1 cellular context compared by ENCODE assay signal in the genomic region with DNA sequence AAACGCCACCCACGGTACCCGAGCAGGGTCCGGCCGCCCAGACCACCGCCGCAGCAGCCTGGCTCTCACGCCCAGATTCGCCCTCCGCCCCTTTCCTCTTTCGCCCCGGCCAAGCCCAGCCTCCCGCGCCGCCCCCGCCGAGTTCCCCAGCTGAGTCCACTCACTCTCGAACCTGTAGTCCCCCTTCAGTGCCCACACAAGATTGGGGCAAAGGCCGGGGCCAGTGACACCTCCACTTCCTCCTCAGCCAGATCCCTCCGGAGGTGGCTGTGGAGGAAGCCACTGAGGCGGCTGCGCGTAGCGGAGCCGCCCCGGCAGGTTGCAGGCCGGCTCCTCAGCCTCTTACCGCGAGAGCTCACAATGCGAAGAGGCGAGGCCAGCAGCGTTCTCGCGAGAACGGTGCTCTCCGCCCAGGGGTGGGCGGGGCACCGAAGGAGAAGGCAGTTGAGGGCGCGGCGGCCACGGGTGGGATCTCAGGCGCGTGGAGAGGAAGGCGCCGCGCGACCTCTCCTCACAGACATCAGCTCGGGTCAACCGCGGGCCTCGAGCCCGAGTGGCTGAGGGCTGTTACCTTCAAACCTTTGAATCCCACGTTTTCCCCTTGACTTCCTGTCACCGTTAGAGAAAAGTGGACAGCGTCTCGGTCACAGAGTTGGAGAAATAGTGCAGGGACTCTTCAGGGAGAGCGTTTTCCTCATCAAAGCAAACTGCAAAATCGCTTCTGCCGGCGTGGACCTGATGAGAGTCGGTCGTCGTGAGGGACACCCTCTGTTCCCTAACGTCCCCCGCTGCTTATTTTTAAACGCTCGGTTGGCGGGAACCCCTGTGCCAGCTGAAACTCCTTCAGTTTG.
TF ChIP-seq lines count a peak whose summit lies in the region.

A gene (minus strand): TSS at position 295 of the 851 bp plus-strand sequence. CDS start 18,098 bp downstream, outside the sequence.

TF ChIP-seq in K562, 482 proteins besides CTCF, POLR2A, EP300 and RAD21 (continued from another document and continues in another):
- TF ChIP-seq, protein P1, sequence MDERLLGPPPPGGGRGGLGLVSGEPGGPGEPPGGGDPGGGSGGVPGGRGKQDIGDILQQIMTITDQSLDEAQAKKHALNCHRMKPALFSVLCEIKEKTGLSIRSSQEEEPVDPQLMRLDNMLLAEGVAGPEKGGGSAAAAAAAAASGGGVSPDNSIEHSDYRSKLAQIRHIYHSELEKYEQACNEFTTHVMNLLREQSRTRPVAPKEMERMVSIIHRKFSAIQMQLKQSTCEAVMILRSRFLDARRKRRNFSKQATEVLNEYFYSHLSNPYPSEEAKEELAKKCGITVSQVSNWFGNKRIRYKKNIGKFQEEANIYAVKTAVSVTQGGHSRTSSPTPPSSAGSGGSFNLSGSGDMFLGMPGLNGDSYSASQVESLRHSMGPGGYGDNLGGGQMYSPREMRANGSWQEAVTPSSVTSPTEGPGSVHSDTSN (CRISPR knock-in tag; IDR thresholded peaks at IDR 0.05; ENCODE audit: low read depth): no peak
- TF ChIP-seq, protein P1 (tag; conservative IDR thresholded peaks at IDR 0.05; ENCODE audit: low read depth): no peak
- TF ChIP-seq, protein P2, sequence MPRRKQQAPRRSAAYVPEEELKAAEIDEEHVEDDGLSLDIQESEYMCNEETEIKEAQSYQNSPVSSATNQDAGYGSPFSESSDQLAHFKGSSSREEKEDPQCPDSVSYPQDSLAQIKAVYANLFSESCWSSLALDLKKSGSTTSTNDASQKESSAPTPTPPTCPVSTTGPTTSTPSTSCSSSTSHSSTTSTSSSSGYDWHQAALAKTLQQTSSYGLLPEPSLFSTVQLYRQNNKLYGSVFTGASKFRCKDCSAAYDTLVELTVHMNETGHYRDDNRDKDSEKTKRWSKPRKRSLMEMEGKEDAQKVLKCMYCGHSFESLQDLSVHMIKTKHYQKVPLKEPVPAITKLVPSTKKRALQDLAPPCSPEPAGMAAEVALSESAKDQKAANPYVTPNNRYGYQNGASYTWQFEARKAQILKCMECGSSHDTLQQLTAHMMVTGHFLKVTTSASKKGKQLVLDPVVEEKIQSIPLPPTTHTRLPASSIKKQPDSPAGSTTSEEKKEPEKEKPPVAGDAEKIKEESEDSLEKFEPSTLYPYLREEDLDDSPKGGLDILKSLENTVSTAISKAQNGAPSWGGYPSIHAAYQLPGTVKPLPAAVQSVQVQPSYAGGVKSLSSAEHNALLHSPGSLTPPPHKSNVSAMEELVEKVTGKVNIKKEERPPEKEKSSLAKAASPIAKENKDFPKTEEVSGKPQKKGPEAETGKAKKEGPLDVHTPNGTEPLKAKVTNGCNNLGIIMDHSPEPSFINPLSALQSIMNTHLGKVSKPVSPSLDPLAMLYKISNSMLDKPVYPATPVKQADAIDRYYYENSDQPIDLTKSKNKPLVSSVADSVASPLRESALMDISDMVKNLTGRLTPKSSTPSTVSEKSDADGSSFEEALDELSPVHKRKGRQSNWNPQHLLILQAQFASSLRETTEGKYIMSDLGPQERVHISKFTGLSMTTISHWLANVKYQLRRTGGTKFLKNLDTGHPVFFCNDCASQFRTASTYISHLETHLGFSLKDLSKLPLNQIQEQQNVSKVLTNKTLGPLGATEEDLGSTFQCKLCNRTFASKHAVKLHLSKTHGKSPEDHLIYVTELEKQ (CRISPR knock-in tag; IDR thresholded peaks at IDR 0.05): no peak
- TF ChIP-seq, protein P3, sequence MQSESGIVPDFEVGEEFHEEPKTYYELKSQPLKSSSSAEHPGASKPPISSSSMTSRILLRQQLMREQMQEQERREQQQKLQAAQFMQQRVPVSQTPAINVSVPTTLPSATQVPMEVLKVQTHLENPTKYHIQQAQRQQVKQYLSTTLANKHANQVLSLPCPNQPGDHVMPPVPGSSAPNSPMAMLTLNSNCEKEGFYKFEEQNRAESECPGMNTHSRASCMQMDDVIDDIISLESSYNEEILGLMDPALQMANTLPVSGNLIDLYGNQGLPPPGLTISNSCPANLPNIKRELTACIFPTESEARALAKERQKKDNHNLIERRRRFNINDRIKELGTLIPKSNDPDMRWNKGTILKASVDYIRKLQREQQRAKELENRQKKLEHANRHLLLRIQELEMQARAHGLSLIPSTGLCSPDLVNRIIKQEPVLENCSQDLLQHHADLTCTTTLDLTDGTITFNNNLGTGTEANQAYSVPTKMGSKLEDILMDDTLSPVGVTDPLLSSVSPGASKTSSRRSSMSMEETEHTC (IDR thresholded peaks at IDR 0.05): 0 out of 2 replicates have a peak, but pooled peaks have one; percentile 5
- TF ChIP-seq WHSC1 (IDR thresholded peaks at IDR 0.05; ENCODE audit: low read length) (no peak), CCAR2 (IDR thresholded peaks at IDR 0.05; ENCODE audit: low read depth, low read length) (no peak), CBFB (CRISPR knock-in tag; IDR thresholded peaks at IDR 0.05) (no peak), ZNF644 (tag; IDR thresholded peaks at IDR 0.05; ENCODE audit: low read depth) (no peak), PYGO2 (tag; IDR thresholded peaks at IDR 0.05) (no peak), NUFIP1 (IDR thresholded peaks at IDR 0.05; ENCODE audit: partially characterized antibody) (no peak), KDM5B (IDR thresholded peaks at IDR 0.05; ENCODE audit: insufficient replicate concordance, low read depth, low read length) (peak; percentile 90), FUS (optimal IDR thresholded peaks at IDR 0.05; ENCODE audit: low read depth, low read length) (no peak), HDAC1 (IDR thresholded peaks at IDR 0.05) (peak in 1 of 2 experiments; percentile 77; a peak in 2 of 4 replicates), ARNT (IDR thresholded peaks at IDR 0.05) (no peak), CSDE1 (IDR thresholded peaks at IDR 0.05) (no peak), NFIX (CRISPR knock-in tag; IDR thresholded peaks at IDR 0.05; ENCODE audit: low read depth) (no peak), TCF3 (CRISPR knock-in tag; IDR thresholded peaks at IDR 0.05) (no peak), LEF1 (IDR thresholded peaks at IDR 0.05) (peak; percentile 13; the same call in 1 of the 2 replicates), CXXC5 (CRISPR knock-in tag; IDR thresholded peaks at IDR 0.05) (peak; percentile 48), MBD2 (IDR thresholded peaks at IDR 0.05; ENCODE audit: borderline replicate concordance, low read depth) (peak; percentile 71; the same call in 1 of the 2 replicates), CBX2 (IDR thresholded peaks at IDR 0.05; ENCODE audit: insufficient read depth, low read length, poor library complexity, severe bottlenecking) (no peak), PHF8 (IDR thresholded peaks at IDR 0.05; ENCODE audit: borderline replicate concordance, low read length) (peak; percentile 99), HOXB6 (CRISPR knock-in tag; IDR thresholded peaks at IDR 0.05; ENCODE audit: borderline replicate concordance) (no peak), ZSCAN29 (IDR thresholded peaks at IDR 0.05) (no peak), ZNF311 (CRISPR knock-in tag; IDR thresholded peaks at IDR 0.05) (no peak), RBM25 (IDR thresholded peaks at IDR 0.05; ENCODE audit: low read depth, low read length, severe bottlenecking) (peak; percentile 99)
- TF ChIP-seq, protein P4, sequence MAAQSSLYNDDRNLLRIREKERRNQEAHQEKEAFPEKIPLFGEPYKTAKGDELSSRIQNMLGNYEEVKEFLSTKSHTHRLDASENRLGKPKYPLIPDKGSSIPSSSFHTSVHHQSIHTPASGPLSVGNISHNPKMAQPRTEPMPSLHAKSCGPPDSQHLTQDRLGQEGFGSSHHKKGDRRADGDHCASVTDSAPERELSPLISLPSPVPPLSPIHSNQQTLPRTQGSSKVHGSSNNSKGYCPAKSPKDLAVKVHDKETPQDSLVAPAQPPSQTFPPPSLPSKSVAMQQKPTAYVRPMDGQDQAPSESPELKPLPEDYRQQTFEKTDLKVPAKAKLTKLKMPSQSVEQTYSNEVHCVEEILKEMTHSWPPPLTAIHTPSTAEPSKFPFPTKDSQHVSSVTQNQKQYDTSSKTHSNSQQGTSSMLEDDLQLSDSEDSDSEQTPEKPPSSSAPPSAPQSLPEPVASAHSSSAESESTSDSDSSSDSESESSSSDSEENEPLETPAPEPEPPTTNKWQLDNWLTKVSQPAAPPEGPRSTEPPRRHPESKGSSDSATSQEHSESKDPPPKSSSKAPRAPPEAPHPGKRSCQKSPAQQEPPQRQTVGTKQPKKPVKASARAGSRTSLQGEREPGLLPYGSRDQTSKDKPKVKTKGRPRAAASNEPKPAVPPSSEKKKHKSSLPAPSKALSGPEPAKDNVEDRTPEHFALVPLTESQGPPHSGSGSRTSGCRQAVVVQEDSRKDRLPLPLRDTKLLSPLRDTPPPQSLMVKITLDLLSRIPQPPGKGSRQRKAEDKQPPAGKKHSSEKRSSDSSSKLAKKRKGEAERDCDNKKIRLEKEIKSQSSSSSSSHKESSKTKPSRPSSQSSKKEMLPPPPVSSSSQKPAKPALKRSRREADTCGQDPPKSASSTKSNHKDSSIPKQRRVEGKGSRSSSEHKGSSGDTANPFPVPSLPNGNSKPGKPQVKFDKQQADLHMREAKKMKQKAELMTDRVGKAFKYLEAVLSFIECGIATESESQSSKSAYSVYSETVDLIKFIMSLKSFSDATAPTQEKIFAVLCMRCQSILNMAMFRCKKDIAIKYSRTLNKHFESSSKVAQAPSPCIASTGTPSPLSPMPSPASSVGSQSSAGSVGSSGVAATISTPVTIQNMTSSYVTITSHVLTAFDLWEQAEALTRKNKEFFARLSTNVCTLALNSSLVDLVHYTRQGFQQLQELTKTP (IDR thresholded peaks at IDR 0.05; ENCODE audit: low read depth in 1 of 2, partially characterized antibody in 2 of 2): no peak
- TF ChIP-seq, protein P5, sequence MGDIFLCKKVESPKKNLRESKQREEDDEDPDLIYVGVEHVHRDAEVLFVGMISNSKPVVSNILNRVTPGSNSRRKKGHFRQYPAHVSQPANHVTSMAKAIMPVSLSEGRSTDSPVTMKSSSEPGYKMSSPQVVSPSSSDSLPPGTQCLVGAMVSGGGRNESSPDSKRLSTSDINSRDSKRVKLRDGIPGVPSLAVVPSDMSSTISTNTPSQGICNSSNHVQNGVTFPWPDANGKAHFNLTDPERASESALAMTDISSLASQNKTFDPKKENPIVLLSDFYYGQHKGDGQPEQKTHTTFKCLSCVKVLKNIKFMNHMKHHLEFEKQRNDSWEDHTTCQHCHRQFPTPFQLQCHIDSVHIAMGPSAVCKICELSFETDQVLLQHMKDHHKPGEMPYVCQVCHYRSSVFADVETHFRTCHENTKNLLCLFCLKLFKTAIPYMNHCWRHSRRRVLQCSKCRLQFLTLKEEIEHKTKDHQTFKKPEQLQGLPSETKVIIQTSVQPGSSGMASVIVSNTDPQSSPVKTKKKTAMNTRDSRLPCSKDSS (IDR thresholded peaks at IDR 0.05; ENCODE audit: low read depth, partially characterized antibody): no peak
- TF ChIP-seq, protein P6, sequence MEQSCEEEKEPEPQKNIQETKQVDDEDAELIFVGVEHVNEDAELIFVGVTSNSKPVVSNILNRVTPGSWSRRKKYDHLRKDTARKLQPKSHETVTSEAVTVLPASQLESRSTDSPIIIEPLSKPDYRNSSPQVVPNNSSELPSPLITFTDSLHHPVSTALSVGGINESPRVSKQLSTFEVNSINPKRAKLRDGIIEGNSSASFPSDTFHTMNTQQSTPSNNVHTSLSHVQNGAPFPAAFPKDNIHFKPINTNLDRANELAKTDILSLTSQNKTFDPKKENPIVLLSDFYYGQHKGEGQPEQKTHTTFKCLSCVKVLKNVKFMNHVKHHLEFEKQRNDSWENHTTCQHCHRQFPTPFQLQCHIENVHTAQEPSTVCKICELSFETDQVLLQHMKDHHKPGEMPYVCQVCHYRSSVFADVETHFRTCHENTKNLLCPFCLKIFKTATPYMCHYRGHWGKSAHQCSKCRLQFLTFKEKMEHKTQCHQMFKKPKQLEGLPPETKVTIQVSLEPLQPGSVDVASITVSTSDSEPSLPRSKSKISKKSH (CRISPR knock-in tag; IDR thresholded peaks at IDR 0.05): no peak
- TF ChIP-seq, protein P7, sequence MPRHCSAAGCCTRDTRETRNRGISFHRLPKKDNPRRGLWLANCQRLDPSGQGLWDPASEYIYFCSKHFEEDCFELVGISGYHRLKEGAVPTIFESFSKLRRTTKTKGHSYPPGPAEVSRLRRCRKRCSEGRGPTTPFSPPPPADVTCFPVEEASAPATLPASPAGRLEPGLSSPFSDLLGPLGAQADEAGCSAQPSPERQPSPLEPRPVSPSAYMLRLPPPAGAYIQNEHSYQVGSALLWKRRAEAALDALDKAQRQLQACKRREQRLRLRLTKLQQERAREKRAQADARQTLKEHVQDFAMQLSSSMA (CRISPR knock-in tag; IDR thresholded peaks at IDR 0.05): no peak
- TF ChIP-seq, protein P8, sequence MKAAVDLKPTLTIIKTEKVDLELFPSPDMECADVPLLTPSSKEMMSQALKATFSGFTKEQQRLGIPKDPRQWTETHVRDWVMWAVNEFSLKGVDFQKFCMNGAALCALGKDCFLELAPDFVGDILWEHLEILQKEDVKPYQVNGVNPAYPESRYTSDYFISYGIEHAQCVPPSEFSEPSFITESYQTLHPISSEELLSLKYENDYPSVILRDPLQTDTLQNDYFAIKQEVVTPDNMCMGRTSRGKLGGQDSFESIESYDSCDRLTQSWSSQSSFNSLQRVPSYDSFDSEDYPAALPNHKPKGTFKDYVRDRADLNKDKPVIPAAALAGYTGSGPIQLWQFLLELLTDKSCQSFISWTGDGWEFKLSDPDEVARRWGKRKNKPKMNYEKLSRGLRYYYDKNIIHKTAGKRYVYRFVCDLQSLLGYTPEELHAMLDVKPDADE (conservative IDR thresholded peaks at IDR 0.05; ENCODE audit: control insufficient read depth, low read depth, low read length): peak; percentile 69; the same call in 1 of the 2 replicates
- TF ChIP-seq, protein P9, sequence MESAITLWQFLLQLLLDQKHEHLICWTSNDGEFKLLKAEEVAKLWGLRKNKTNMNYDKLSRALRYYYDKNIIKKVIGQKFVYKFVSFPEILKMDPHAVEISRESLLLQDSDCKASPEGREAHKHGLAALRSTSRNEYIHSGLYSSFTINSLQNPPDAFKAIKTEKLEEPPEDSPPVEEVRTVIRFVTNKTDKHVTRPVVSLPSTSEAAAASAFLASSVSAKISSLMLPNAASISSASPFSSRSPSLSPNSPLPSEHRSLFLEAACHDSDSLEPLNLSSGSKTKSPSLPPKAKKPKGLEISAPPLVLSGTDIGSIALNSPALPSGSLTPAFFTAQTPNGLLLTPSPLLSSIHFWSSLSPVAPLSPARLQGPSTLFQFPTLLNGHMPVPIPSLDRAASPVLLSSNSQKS (CRISPR knock-in tag; IDR thresholded peaks at IDR 0.05): no peak
- TF ChIP-seq, protein P10, sequence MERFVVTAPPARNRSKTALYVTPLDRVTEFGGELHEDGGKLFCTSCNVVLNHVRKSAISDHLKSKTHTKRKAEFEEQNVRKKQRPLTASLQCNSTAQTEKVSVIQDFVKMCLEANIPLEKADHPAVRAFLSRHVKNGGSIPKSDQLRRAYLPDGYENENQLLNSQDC (CRISPR knock-in tag; IDR thresholded peaks at IDR 0.05): 0 out of 2 replicates have a peak, but pooled peaks have one; percentile 38
